Comparison of ENCODE assay signal across 18 cellular contexts in genomic region chr16:75073551-75074414, GRCh38. TPM values are rescaled to one million over a fixed set of nuclear protein-coding genes. Genes with fewer than 3 reads are reported as not detected.
DNase-seq lines count a peak whose midpoint lies in the region; ATAC-seq and TF ChIP-seq lines count a peak whose summit lies in the region.
"Had no signal": no experiment of that assay in that cellular context is flagged by ENCODE, and none has a peak within 500 bp of the region (broad histone marks: within the 10 kb centered on the region; RNA-seq: fewer than 3 reads in every experiment).

No MANE protein-coding gene starts in this region.

- DNase-seq in activated naive CD4-positive, alpha-beta T cell treated with anti-CD3 and anti-CD28 coated beads, Interleukin-2, amount 50 U/mL, for 72 hours (ENCODE audit: low spot score in 2 of 2): no peak
- DNase-seq in activated naive CD4-positive, alpha-beta T cell treated with anti-CD3 and anti-CD28 coated beads, Interleukin-2, amount 10 ng/mL, durations not matched to agents 7 days and 5 days: no peak
- no peak for DNase-seq in activated CD4-positive, alpha-beta memory T cell treated with anti-CD3 and anti-CD28 coated beads, Interleukin-2, amount 10 ng/mL, durations not matched to agents 7 days and 5 days
- DNase-seq in fibroblast of villous mesenchyme (ENCODE audit: low read depth): peak; percentile 42
- no peak for DNase-seq in ovary
- DNase-seq in DMS114 treated with DMSO at 0.1 percent for 48 hours (lab: John Stamatoyannopoulos, UW; ENCODE audit: unreplicated experiment): no peak
- DNase-seq in BE2C: no peak
- DNase-seq: effector CD4-positive, alpha-beta T cell; NCI-H146; NCI-H510A; stimulated activated CD4-positive, alpha-beta T cell treated with anti-CD3 and anti-CD28 coated beads, Interleukin-2, amount 100 ng/mL, for 48 hours; T1000; upper lobe of right lung had no signal

- CTCF ChIA-PET in activated naive CD4-positive, alpha-beta T cell treated with anti-CD3 and anti-CD28 coated beads, Interleukin-2, amount 10 ng/mL, durations not matched to agents 7 days and 5 days (lab: Charles Lee): interaction anchor here (1.0 to 2.8 kb wide), 7 partner anchors 9 to 75 kb away, joined by 3 to 13 read pairs (median 9); partner anchors contain the start of gene ZNRF1
- CTCF ChIA-PET in activated CD4-positive, alpha-beta memory T cell treated with anti-CD3 and anti-CD28 coated beads, Interleukin-2, amount 10 ng/mL, durations not matched to agents 7 days and 5 days (lab: Charles Lee): interaction anchor here (1.2 to 4.3 kb wide), 7 partner anchors 10 to 76 kb away, joined by 3 to 34 read pairs (median 5); partner anchors contain the start of gene ZNRF1

- no peaks in the 10 kb centered on the region for H3K27me3 ChIP-seq in ovary
- H3K27me3 ChIP-seq in BE2C: no peaks in the 10 kb centered on the region
- H3K27me3 ChIP-seq: ascending aorta, upper lobe of right lung had no signal

- peaks cover 63% of the 10 kb centered on the region for H3K4me1 Mint-ChIP-seq in activated naive CD4-positive, alpha-beta T cell treated with anti-CD3 and anti-CD28 coated beads, Interleukin-2, amount 10 ng/mL, durations not matched to agents 7 days and 5 days
- peaks cover 62% of the 10 kb centered on the region for H3K4me1 Mint-ChIP-seq in activated CD4-positive, alpha-beta memory T cell treated with anti-CD3 and anti-CD28 coated beads, Interleukin-2, amount 10 ng/mL, durations not matched to agents 7 days and 5 days

- H3K9me3 ChIP-seq in ovary (no peaks in the 10 kb centered on the region), BE2C (no peaks in the 10 kb centered on the region; the same call in 1 of the 2 replicates)
- H3K9me3 ChIP-seq: ascending aorta, prostate gland, upper lobe of right lung had no signal

- POLR2A ChIA-PET in activated CD4-positive, alpha-beta memory T cell treated with anti-CD3 and anti-CD28 coated beads, Interleukin-2, amount 10 ng/mL, durations not matched to agents 7 days and 5 days (lab: Charles Lee): interaction anchor here (1.0 to 3.9 kb wide), 6 partner anchors 9 to 62 kb away, joined by 3 to 54 read pairs (median 12); no protein-coding TSS in a partner anchor

- H3K36me3 ChIP-seq in ovary: no peaks in the 10 kb centered on the region
- H3K36me3 ChIP-seq in BE2C: no peaks in the 10 kb centered on the region
- H3K36me3 ChIP-seq: ascending aorta, prostate gland, upper lobe of right lung had no signal

- intact Hi-C loops in ovary (cut with DNase I): no loop called here

- peak overlapping the region; percentile 57 for H3K27ac Mint-ChIP-seq in activated naive CD4-positive, alpha-beta T cell treated with anti-CD3 and anti-CD28 coated beads, Interleukin-2, amount 50 U/mL, for 72 hours
- no peak overlapping the region for H3K27ac Mint-ChIP-seq in activated naive CD4-positive, alpha-beta T cell treated with anti-CD3 and anti-CD28 coated beads, Interleukin-2, amount 10 ng/mL, durations not matched to agents 7 days and 5 days
- H3K27ac Mint-ChIP-seq in activated CD4-positive, alpha-beta memory T cell treated with anti-CD3 and anti-CD28 coated beads, Interleukin-2, amount 10 ng/mL, durations not matched to agents 7 days and 5 days: peak overlapping the region; percentile 75
- H3K27ac Mint-ChIP-seq: memory B cell had no signal

- no peak overlapping the region for H3K27ac ChIP-seq in ovary
- H3K27ac ChIP-seq: ascending aorta, prostate gland, upper lobe of right lung had no signal

- H3K4me1 ChIP-seq in ovary (ENCODE audit: insufficient read depth): peaks cover 7% of the 10 kb centered on the region
- H3K4me1 ChIP-seq in BE2C: peaks cover 7% of the 10 kb centered on the region; the same call in 1 of the 2 replicates
- H3K4me1 ChIP-seq: ascending aorta, prostate gland had no signal

- H3K4me3 Mint-ChIP-seq in activated naive CD4-positive, alpha-beta T cell treated with anti-CD3 and anti-CD28 coated beads, Interleukin-2, amount 10 ng/mL, durations not matched to agents 7 days and 5 days: no peak overlapping the region
- no peak overlapping the region for H3K4me3 Mint-ChIP-seq in activated CD4-positive, alpha-beta memory T cell treated with anti-CD3 and anti-CD28 coated beads, Interleukin-2, amount 10 ng/mL, durations not matched to agents 7 days and 5 days
- H3K4me3 Mint-ChIP-seq: memory B cell had no signal

- H3K36me3 Mint-ChIP-seq in activated naive CD4-positive, alpha-beta T cell treated with anti-CD3 and anti-CD28 coated beads, Interleukin-2, amount 50 U/mL, for 72 hours: peaks cover 5 to 47% of the 10 kb centered on the region in 2 donors
- peaks cover 7% of the 10 kb centered on the region for H3K36me3 Mint-ChIP-seq in activated naive CD4-positive, alpha-beta T cell treated with anti-CD3 and anti-CD28 coated beads, Interleukin-2, amount 10 ng/mL, durations not matched to agents 7 days and 5 days
- peaks cover 21% of the 10 kb centered on the region for H3K36me3 Mint-ChIP-seq in activated CD4-positive, alpha-beta memory T cell treated with anti-CD3 and anti-CD28 coated beads, Interleukin-2, amount 10 ng/mL, durations not matched to agents 7 days and 5 days (ENCODE audit: low read depth)

- TF ChIP-seq POLR2A in ovary (IDR thresholded peaks at IDR 0.05): no peak

- no peak for TF ChIP-seq EP300 in ovary (IDR thresholded peaks at IDR 0.05)

- ATAC-seq in activated naive CD4-positive, alpha-beta T cell treated with anti-CD3 and anti-CD28 coated beads, Interleukin-2, amount 50 U/mL, for 72 hours: no peak
- no peak for ATAC-seq in HG03175 (IDR thresholded peaks at IDR 0.05; ENCODE audit: unreplicated experiment)
- ATAC-seq: upper lobe of right lung had no signal

- no peak for TF ChIP-seq CTCF in fibroblast of villous mesenchyme (IDR thresholded peaks at IDR 0.05; ENCODE audit: insufficient read depth, low read depth, low read length)
- TF ChIP-seq CTCF in ovary (IDR thresholded peaks at IDR 0.05): no peak
- TF ChIP-seq CTCF in BE2C (IDR thresholded peaks at IDR 0.05; ENCODE audit: low read depth, low read length): no peak

- no peaks in the 10 kb centered on the region for H3K27me3 Mint-ChIP-seq in activated naive CD4-positive, alpha-beta T cell treated with anti-CD3 and anti-CD28 coated beads, Interleukin-2, amount 10 ng/mL, durations not matched to agents 7 days and 5 days
- no peaks in the 10 kb centered on the region for H3K27me3 Mint-ChIP-seq in activated CD4-positive, alpha-beta memory T cell treated with anti-CD3 and anti-CD28 coated beads, Interleukin-2, amount 10 ng/mL, durations not matched to agents 7 days and 5 days

- WGBS in ovary, 3 donors: 78 to 85% (median 81%) methylated on average over 21 of the region's 21 CpGs

- no peak overlapping the region for H3K4me3 ChIP-seq in fibroblast of villous mesenchyme (ENCODE audit: low read depth, low read length)
- H3K4me3 ChIP-seq in ovary: no peak overlapping the region
- H3K4me3 ChIP-seq in BE2C (ENCODE audit: low read depth, low read length): no peak overlapping the region
- H3K4me3 ChIP-seq: ascending aorta, prostate gland, upper lobe of right lung had no signal

- H3K9me3 Mint-ChIP-seq in activated naive CD4-positive, alpha-beta T cell treated with anti-CD3 and anti-CD28 coated beads, Interleukin-2, amount 50 U/mL, for 72 hours: peaks cover 4 to 8% of the 10 kb centered on the region in 2 donors
- H3K9me3 Mint-ChIP-seq in activated naive CD4-positive, alpha-beta T cell treated with anti-CD3 and anti-CD28 coated beads, Interleukin-2, amount 10 ng/mL, durations not matched to agents 7 days and 5 days: peaks cover 7% of the 10 kb centered on the region
- H3K9me3 Mint-ChIP-seq in activated CD4-positive, alpha-beta memory T cell treated with anti-CD3 and anti-CD28 coated beads, Interleukin-2, amount 10 ng/mL, durations not matched to agents 7 days and 5 days: peaks cover 9% of the 10 kb centered on the region
- H3K9me3 Mint-ChIP-seq: memory B cell had no signal

RNA-seq across cellular contexts. Expression of gene LDHD, which starts 42.8 kb away (rescaled TPM):
- under 1 TPM; 0.64 to 0.82 TPM for total RNA-seq in activated naive CD4-positive, alpha-beta T cell treated with anti-CD3 and anti-CD28 coated beads, Interleukin-2, amount 50 U/mL, for 72 hours
- total RNA-seq in activated CD4-positive, alpha-beta memory T cell treated with anti-CD3 and anti-CD28 coated beads, Interleukin-2, amount 10 ng/mL, durations not matched to agents 7 days and 5 days: under 1 TPM; 0.18 to 0.28 TPM
- total RNA-seq in fibroblast of villous mesenchyme (0.64 and 0.86 TPM in 2 replicates), ovary (10 to 100 TPM; 11.5 to 25.4 (median 20.7) TPM)
- 10 to 100 TPM in 1 of 2 donors, 1 to 10 TPM in 1; 2.1 to 21.7 TPM for polyA plus RNA-seq in ovary
- 0.22 TPM for polyA plus RNA-seq in BE2C (2012; ENCODE audit: insufficient read depth, insufficient read length, low read depth)
- total RNA-seq: Daoy had no signal
